20 cellular contexts compared by ENCODE assay signal in the genomic region with DNA sequence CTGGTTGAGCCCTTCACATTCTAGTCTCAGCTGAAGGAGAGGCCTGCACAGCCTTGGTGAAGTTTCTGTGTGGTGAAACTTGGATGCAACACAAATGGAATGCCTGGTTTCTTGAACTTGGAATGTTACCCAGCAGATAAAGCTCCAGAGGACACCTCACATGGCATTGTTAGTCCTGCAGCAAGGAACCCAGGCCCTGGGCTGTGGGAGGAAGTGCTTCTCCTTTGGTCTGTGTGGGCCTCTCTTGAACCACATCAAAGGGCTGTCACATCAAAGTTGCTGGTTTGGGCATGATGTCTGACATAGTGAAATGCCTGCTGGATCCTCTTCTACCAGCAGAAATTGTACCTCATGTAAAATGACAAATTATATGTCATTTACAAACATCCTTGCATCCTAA.
DNase-seq lines count a peak whose midpoint lies in the region; ATAC-seq and TF ChIP-seq lines count a peak whose summit lies in the region.
"Had no signal": no experiment of that assay in that cellular context is flagged by ENCODE, and none has a peak within 500 bp of the region (broad histone marks: within the 10 kb centered on the region; RNA-seq: fewer than 3 reads in every experiment).

No MANE protein-coding gene starts in this region.

- 0 out of 2 replicates have a peak, but pooled peaks cover 2% of the 10 kb centered on the region for H3K4me1 ChIP-seq in HEK293 (ENCODE audit: control insufficient read depth, insufficient read depth, low read length)
- H3K4me1 ChIP-seq: adrenal gland, uterus had no signal

- H3K4me3 Mint-ChIP-seq in activated CD4-positive, alpha-beta T cell treated with anti-CD3 and anti-CD28 coated beads, Interleukin-2, amount 10 ng/mL, durations not matched to agents 7 days and 5 days: no peak overlapping the region
- H3K4me3 Mint-ChIP-seq: endodermal cell, IgD-negative memory B cell had no signal

- no peak overlapping the region for H3K27ac ChIP-seq in HEK293 (ENCODE audit: extremely low read depth, low read depth, low read length)
- H3K27ac ChIP-seq: adrenal gland, RWPE1, uterus had no signal

- peaks cover 10% of the 10 kb centered on the region for H3K27me3 Mint-ChIP-seq in activated CD4-positive, alpha-beta T cell treated with anti-CD3 and anti-CD28 coated beads, Interleukin-2, amount 10 ng/mL, durations not matched to agents 7 days and 5 days
- H3K27me3 Mint-ChIP-seq: IgD-negative memory B cell had no signal

- H3K27ac Mint-ChIP-seq in activated CD4-positive, alpha-beta T cell treated with anti-CD3 and anti-CD28 coated beads, Interleukin-2, amount 10 ng/mL, durations not matched to agents 7 days and 5 days: no peak overlapping the region
- H3K27ac Mint-ChIP-seq: endodermal cell, IgD-negative memory B cell had no signal

- no peak for TF ChIP-seq CTCF in HEK293 (tag by site-specific recombination; IDR thresholded peaks at IDR 0.05)

- ATAC-seq in GM21723 (IDR thresholded peaks at IDR 0.05; ENCODE audit: unreplicated experiment): no peak

- peak; percentile 41 for DNase-seq in activated CD4-positive, alpha-beta T cell treated with anti-CD3 and anti-CD28 coated beads, Interleukin-2, amount 10 ng/mL, durations not matched to agents 7 days and 5 days
- no peak for DNase-seq in activated CD4-positive, alpha-beta T cell treated with anti-CD3 and anti-CD28 coated beads, Interleukin-2, amount 50 U/mL, for 48 hours
- DNase-seq in NAMALWA (ENCODE audit: low spot score) (peak; percentile 22), kidney tubule cell (ENCODE audit: low spot score) (peak; percentile 13), germinal center (ENCODE audit: low spot score) (no peak)
- no peak for DNase-seq in activated T-cell treated with anti-CD3 and anti-CD28 coated beads, Interleukin-2, amount 50 U/mL, for 48 hours
- DNase-seq: activated CD4-positive, CD25-positive, alpha-beta regulatory T cell treated with anti-CD3 and anti-CD28 coated beads, Interleukin-2, amount 50 U/mL, for 72 hours; activated T-cell treated with anti-CD3 and anti-CD28 coated beads, Interleukin-2, amount 50 U/mL, for 1 hour; adrenal gland; endodermal cell; HCEC 1CT; hypothalamus; NCI-H1417; NCI-H2171 treated with DMSO at 0.1 percent for 48 hours; T-helper 1 cell; uterus had no signal

- POLR2A ChIA-PET in activated CD4-positive, alpha-beta T cell treated with anti-CD3 and anti-CD28 coated beads, Interleukin-2, amount 10 ng/mL, durations not matched to agents 7 days and 5 days (lab: Charles Lee): no interaction called here
- POLR2A ChIA-PET in HEK293 (lab: Yijun Ruan, JAX): no interaction called here

- H3K9me3 ChIP-seq in HEK293 (ENCODE audit: control insufficient read depth, insufficient read depth, low read depth, low read length): no peaks in the 10 kb centered on the region
- H3K9me3 ChIP-seq: adrenal gland, uterus had no signal

- H3K36me3 Mint-ChIP-seq in activated CD4-positive, alpha-beta T cell treated with anti-CD3 and anti-CD28 coated beads, Interleukin-2, amount 10 ng/mL, durations not matched to agents 7 days and 5 days (ENCODE audit: low read depth): no peaks in the 10 kb centered on the region
- H3K36me3 Mint-ChIP-seq: IgD-negative memory B cell had no signal

- H3K36me3 ChIP-seq in HEK293 (ENCODE audit: control insufficient read depth in 2 of 2, insufficient read depth in 1 of 2, low read length in 2 of 2): no peaks in the 10 kb centered on the region
- H3K36me3 ChIP-seq: adrenal gland, uterus had no signal

- H3K4me1 Mint-ChIP-seq in activated CD4-positive, alpha-beta T cell treated with anti-CD3 and anti-CD28 coated beads, Interleukin-2, amount 10 ng/mL, durations not matched to agents 7 days and 5 days: peaks cover 11% of the 10 kb centered on the region
- H3K4me1 Mint-ChIP-seq: IgD-negative memory B cell had no signal

- H3K4me3 ChIP-seq in HEK293 (ENCODE audit: low read depth, low read length): no peak overlapping the region
- H3K4me3 ChIP-seq: adrenal gland, uterus had no signal

- H3K9me3 Mint-ChIP-seq in activated CD4-positive, alpha-beta T cell treated with anti-CD3 and anti-CD28 coated beads, Interleukin-2, amount 10 ng/mL, durations not matched to agents 7 days and 5 days: no peaks in the 10 kb centered on the region
- H3K9me3 Mint-ChIP-seq: endodermal cell, IgD-negative memory B cell had no signal

- CTCF ChIA-PET in activated CD4-positive, alpha-beta T cell treated with anti-CD3 and anti-CD28 coated beads, Interleukin-2, amount 10 ng/mL, durations not matched to agents 7 days and 5 days (lab: Charles Lee): no interaction called here
- CTCF ChIA-PET in HEK293 (lab: Yijun Ruan, JAX): no interaction called here

TF ChIP-seq in HEK293, 187 proteins besides CTCF, POLR2A, EP300 and RAD21:
- TF ChIP-seq ZNF223 (tag by site-specific recombination; IDR thresholded peaks at IDR 0.05): no peak
- peak; percentile 17; the same call in 1 of the 2 replicates for TF ChIP-seq ZFHX2 (tag by site-specific recombination; conservative IDR thresholded peaks at IDR 0.05)

Comparison
In these comparisons a context has a peak if more than half of its experiments do, and no peak if none do; other contexts are left out.
1. DNase-seq: peak in activated CD4-positive, alpha-beta T cell treated with anti-CD3 and anti-CD28 coated beads, Interleukin-2, amount 10 ng/mL, durations not matched to agents 7 days and 5 days (single experiment), NAMALWA (single experiment) and kidney tubule cell (single experiment); none in activated CD4-positive, alpha-beta T cell treated with anti-CD3 and anti-CD28 coated beads, Interleukin-2, amount 50 U/mL, for 48 hours (0 of 2), activated T-cell treated with anti-CD3 and anti-CD28 coated beads, Interleukin-2, amount 50 U/mL, for 48 hours (0 of 2) and germinal center (single experiment).